In genomic region chr20:43667341-43668132, GRCh38 we compare ENCODE assay signal across 2 cellular contexts.
TF ChIP-seq lines count a peak whose summit lies in the region.

No MANE protein-coding gene starts in this region.

TF ChIP-seq in HEK293, 187 proteins besides CTCF, POLR2A, EP300 and RAD21 (continued from another document and continues in another):
- TF ChIP-seq PRDM4 (tag by site-specific recombination; IDR thresholded peaks at IDR 0.05) (0 out of 2 replicates have a peak, but pooled peaks have one; percentile 50), KLF9 (tag by site-specific recombination; IDR thresholded peaks at IDR 0.05; ENCODE audit: low read depth) (peak; percentile 88), ZNF416 (tag by site-specific recombination; IDR thresholded peaks at IDR 0.05) (no peak), GLIS1 (tag by site-specific recombination; IDR thresholded peaks at IDR 0.05) (peak; percentile 88), ZIC2 (tag by site-specific recombination; IDR thresholded peaks at IDR 0.05) (peak; percentile 50), PRDM6 (tag by site-specific recombination; IDR thresholded peaks at IDR 0.05) (no peak), ZNF639 (tag by site-specific recombination; IDR thresholded peaks at IDR 0.05) (peak; percentile 74; the same call in 1 of the 2 replicates), ZSCAN4 (tag by site-specific recombination; IDR thresholded peaks at IDR 0.05) (no peak), ZNF112 (tag by site-specific recombination; IDR thresholded peaks at IDR 0.05) (no peak), ZNF26 (tag by site-specific recombination; IDR thresholded peaks at IDR 0.05) (no peak), ZNF292 (tag by site-specific recombination; IDR thresholded peaks at IDR 0.05; ENCODE audit: borderline replicate concordance, low read depth) (no peak), TCF7L2 (IDR thresholded peaks at IDR 0.05; ENCODE audit: borderline replicate concordance, low read depth, low read length) (no peak), ZNF335 (tag by site-specific recombination; conservative IDR thresholded peaks at IDR 0.05) (peak; percentile 20), KLF16 (tag by site-specific recombination; IDR thresholded peaks at IDR 0.05) (peak; percentile 97), ZNF426 (tag by site-specific recombination; IDR thresholded peaks at IDR 0.05) (no peak), SP7 (tag by site-specific recombination; IDR thresholded peaks at IDR 0.05) (peak; percentile 83), SCRT2 (tag by site-specific recombination; IDR thresholded peaks at IDR 0.05) (peak; percentile 94), ZNF791 (tag by site-specific recombination; IDR thresholded peaks at IDR 0.05) (no peak), ZBTB26 (tag by site-specific recombination; optimal IDR thresholded peaks at IDR 0.05) (peak; percentile 64), ZNF548 (tag by site-specific recombination; IDR thresholded peaks at IDR 0.05) (no peak)

TF ChIP-seq in K562, 482 proteins besides CTCF, POLR2A, EP300 and RAD21 (continued from another document and continues in another):
- TF ChIP-seq YY1 (IDR thresholded peaks at IDR 0.05; ENCODE audit: borderline replicate concordance in 1 of 3, control insufficient read depth in 1 of 3, extremely low read depth in 1 of 3, insufficient read depth in 3 of 3, insufficient read length in 1 of 3, insufficient replicate concordance in 2 of 3, low read depth in 1 of 3, low read length in 2 of 3) (peak in 1 of 3 experiments; percentile 4), MYC (IDR thresholded peaks at IDR 0.05; ENCODE audit: low read depth, low read length) (no peak), MYC (CRISPR knock-in tag; IDR thresholded peaks at IDR 0.05; ENCODE audit: borderline replicate concordance, low read depth) (no peak), ZNF699 (CRISPR knock-in tag; IDR thresholded peaks at IDR 0.05; ENCODE audit: insufficient replicate concordance) (no peak), KLF16 (IDR thresholded peaks at IDR 0.05) (no peak), FOS (IDR thresholded peaks at IDR 0.05; ENCODE audit: extremely low read depth, insufficient read length) (no peak), KLF1 (tag; IDR thresholded peaks at IDR 0.05) (no peak), ARID4B (CRISPR knock-in tag; IDR thresholded peaks at IDR 0.05) (0 out of 2 replicates have a peak, but pooled peaks have one; percentile 27), E4F1 (CRISPR knock-in tag; IDR thresholded peaks at IDR 0.05; ENCODE audit: borderline replicate concordance) (no peak), HNRNPLL (IDR thresholded peaks at IDR 0.05; ENCODE audit: low read depth, low read length, poor library complexity, severe bottlenecking) (no peak), ARID3B (CRISPR knock-in tag; IDR thresholded peaks at IDR 0.05; ENCODE audit: borderline replicate concordance) (no peak), POLR2AphosphoS5 (IDR thresholded peaks at IDR 0.05; ENCODE audit: control insufficient read depth, insufficient read depth, low read depth, low read length) (0 out of 2 replicates have a peak, but pooled peaks have one; percentile 2), E2F6 (IDR thresholded peaks at IDR 0.05; ENCODE audit: borderline replicate concordance in 1 of 2, extremely low read depth in 1 of 2, insufficient read depth in 1 of 2, insufficient read length in 1 of 2, low read depth in 1 of 2, low read length in 1 of 2, poor library complexity in 1 of 2, severe bottlenecking in 1 of 2) (peak; percentile 13 to 73), LCOR (CRISPR knock-in tag; IDR thresholded peaks at IDR 0.05) (no peak), ZNF695 (CRISPR knock-in tag; IDR thresholded peaks at IDR 0.05) (no peak), ZNF586 (CRISPR knock-in tag; conservative IDR thresholded peaks at IDR 0.05) (no peak), ZNF134 (CRISPR knock-in tag; conservative IDR thresholded peaks at IDR 0.05) (no peak), FOXM1 (IDR thresholded peaks at IDR 0.05; ENCODE audit: low read depth) (no peak), FOXM1 (CRISPR knock-in tag; IDR thresholded peaks at IDR 0.05; ENCODE audit: low read depth) (no peak), THRAP3 (IDR thresholded peaks at IDR 0.05; ENCODE audit: borderline replicate concordance) (no peak), ATF7 (IDR thresholded peaks at IDR 0.05) (peak; percentile 87), SMARCA5 (IDR thresholded peaks at IDR 0.05) (no peak), C11orf30 (IDR thresholded peaks at IDR 0.05; ENCODE audit: low read depth) (no peak), ZNF354B (CRISPR knock-in tag; IDR thresholded peaks at IDR 0.05) (no peak), ZNF707 (CRISPR knock-in tag; conservative IDR thresholded peaks at IDR 0.05) (no peak), MGA (IDR thresholded peaks at IDR 0.05) (no peak; the same call in 1 of the 2 replicates)
